15 cellular contexts compared by ENCODE assay signal in genomic region chr14:21993837-21994236, GRCh38.
DNase-seq lines count a peak whose midpoint lies in the region; ATAC-seq lines count a peak whose summit lies in the region.
"Had no signal": no experiment of that assay in that cellular context is flagged by ENCODE, and none has a peak within 500 bp of the region (broad histone marks: within the 10 kb centered on the region; RNA-seq: fewer than 3 reads in every experiment).

No MANE protein-coding gene starts in this region.

- peaks cover 4% of the 10 kb centered on the region for H3K36me3 Mint-ChIP-seq in activated CD4-positive, alpha-beta T cell treated with anti-CD3 and anti-CD28 coated beads for 36 hours (ENCODE audit: low read depth)
- H3K36me3 Mint-ChIP-seq in activated CD4-positive, alpha-beta T cell treated with anti-CD3 and anti-CD28 coated beads, Interleukin-2, amount 10 ng/mL, durations not matched to agents 24 days and 14 days (ENCODE audit: low read depth): peaks cover 4% of the 10 kb centered on the region
- H3K36me3 Mint-ChIP-seq in activated naive CD8-positive, alpha-beta T cell: no peaks in the 10 kb centered on the region
- peaks cover 4% of the 10 kb centered on the region for H3K36me3 Mint-ChIP-seq in activated naive CD8-positive, alpha-beta T cell treated with anti-CD3 and anti-CD28 coated beads, Interleukin-2, amount 50 U/mL, for 24 hours (ENCODE audit: low read depth)
- H3K36me3 Mint-ChIP-seq in activated T-helper 17 cell treated with anti-CD3 and anti-CD28 coated beads, Interleukin-2, amount 50 U/mL, for 72 hours (ENCODE audit: low read depth): peaks cover 10% of the 10 kb centered on the region
- peaks cover 0 to 5% (median 0%) of the 10 kb centered on the region in 5 donors for H3K36me3 Mint-ChIP-seq in naive thymus-derived CD4-positive, alpha-beta T cell

- no peaks in the 10 kb centered on the region for H3K9me3 ChIP-seq in naive thymus-derived CD4-positive, alpha-beta T cell (ENCODE audit: control insufficient read depth in 2 of 3, low read length in 3 of 3)
- H3K9me3 ChIP-seq: BLaER1 had no signal

- intact Hi-C loops in activated CD4-positive, alpha-beta T cell treated with anti-CD3 and anti-CD28 coated beads for 36 hours (cut with DNase I, micrococcal nuclease): loop anchor here (5.0 to 10.0 kb wide), 3 partner anchors 77 to 561 kb away; no protein-coding TSS in a partner anchor
- intact Hi-C loops in activated CD4-positive, alpha-beta T cell treated with anti-CD3 and anti-CD28 coated beads, Interleukin-2, amount 10 ng/mL, durations not matched to agents 24 days and 14 days (cut with micrococcal nuclease): no loop called here
- intact Hi-C loops in naive thymus-derived CD4-positive, alpha-beta T cell (cut with micrococcal nuclease): loop anchor here in 1 of 2 donors (5.0 kb wide), 1 partner anchor 498 kb away; no protein-coding TSS in a partner anchor

- ATAC-seq in activated CD4-positive, alpha-beta T cell treated with anti-CD3 and anti-CD28 coated beads for 36 hours: no peak
- no peak for ATAC-seq in activated naive CD8-positive, alpha-beta T cell treated with anti-CD3 and anti-CD28 coated beads, Interleukin-2, amount 50 U/mL, for 24 hours
- no peak for ATAC-seq in activated T-helper 17 cell treated with anti-CD3 and anti-CD28 coated beads, Interleukin-2, amount 50 U/mL, for 72 hours (replicated peaks)
- no peak for ATAC-seq in naive thymus-derived CD4-positive, alpha-beta T cell
- ATAC-seq: GM12878 had no signal

- no peak overlapping the region for H3K4me3 Mint-ChIP-seq in activated CD4-positive, alpha-beta T cell treated with anti-CD3 and anti-CD28 coated beads for 36 hours
- H3K4me3 Mint-ChIP-seq in activated CD4-positive, alpha-beta T cell treated with anti-CD3 and anti-CD28 coated beads, Interleukin-2, amount 10 ng/mL, durations not matched to agents 24 days and 14 days: no peak overlapping the region
- no peak overlapping the region for H3K4me3 Mint-ChIP-seq in activated naive CD8-positive, alpha-beta T cell
- no peak overlapping the region for H3K4me3 Mint-ChIP-seq in activated naive CD8-positive, alpha-beta T cell treated with anti-CD3 and anti-CD28 coated beads, Interleukin-2, amount 50 U/mL, for 24 hours
- H3K4me3 Mint-ChIP-seq in activated T-helper 17 cell treated with anti-CD3 and anti-CD28 coated beads, Interleukin-2, amount 50 U/mL, for 72 hours: peak overlapping the region; percentile 46
- peak overlapping the region in 3 of 10 donors; percentile 7 to 57 (median 29) for H3K4me3 Mint-ChIP-seq in naive thymus-derived CD4-positive, alpha-beta T cell
- H3K4me3 Mint-ChIP-seq: H9 had no signal

- H3K27ac ChIP-seq in naive thymus-derived CD4-positive, alpha-beta T cell (ENCODE audit: low read depth, low read length): no peak overlapping the region
- H3K27ac ChIP-seq: BLaER1 had no signal

- no peaks in the 10 kb centered on the region for H3K9me3 Mint-ChIP-seq in activated CD4-positive, alpha-beta T cell treated with anti-CD3 and anti-CD28 coated beads for 36 hours (ENCODE audit: low read depth)
- no peaks in the 10 kb centered on the region for H3K9me3 Mint-ChIP-seq in activated CD4-positive, alpha-beta T cell treated with anti-CD3 and anti-CD28 coated beads, Interleukin-2, amount 10 ng/mL, durations not matched to agents 24 days and 14 days
- no peaks in the 10 kb centered on the region for H3K9me3 Mint-ChIP-seq in activated naive CD8-positive, alpha-beta T cell (ENCODE audit: low read depth)
- no peaks in the 10 kb centered on the region for H3K9me3 Mint-ChIP-seq in activated naive CD8-positive, alpha-beta T cell treated with anti-CD3 and anti-CD28 coated beads, Interleukin-2, amount 50 U/mL, for 24 hours
- no peaks in the 10 kb centered on the region for H3K9me3 Mint-ChIP-seq in activated T-helper 17 cell treated with anti-CD3 and anti-CD28 coated beads, Interleukin-2, amount 50 U/mL, for 72 hours
- no peaks in the 10 kb centered on the region for H3K9me3 Mint-ChIP-seq in naive thymus-derived CD4-positive, alpha-beta T cell
- H3K9me3 Mint-ChIP-seq: H9 had no signal

- H3K36me3 ChIP-seq in naive thymus-derived CD4-positive, alpha-beta T cell (ENCODE audit: control insufficient read depth in 2 of 3, insufficient read depth in 3 of 3, low read length in 3 of 3): no peaks in the 10 kb centered on the region
- H3K36me3 ChIP-seq: BLaER1 had no signal

- H3K27ac Mint-ChIP-seq in activated CD4-positive, alpha-beta T cell treated with anti-CD3 and anti-CD28 coated beads for 36 hours: peak overlapping the region; percentile 37
- H3K27ac Mint-ChIP-seq in activated CD4-positive, alpha-beta T cell treated with anti-CD3 and anti-CD28 coated beads, Interleukin-2, amount 10 ng/mL, durations not matched to agents 24 days and 14 days: no peak overlapping the region
- H3K27ac Mint-ChIP-seq in activated naive CD8-positive, alpha-beta T cell: peak overlapping the region; percentile 61
- no peak overlapping the region for H3K27ac Mint-ChIP-seq in activated naive CD8-positive, alpha-beta T cell treated with anti-CD3 and anti-CD28 coated beads, Interleukin-2, amount 50 U/mL, for 24 hours
- H3K27ac Mint-ChIP-seq in activated T-helper 17 cell treated with anti-CD3 and anti-CD28 coated beads, Interleukin-2, amount 50 U/mL, for 72 hours: no peak overlapping the region
- H3K27ac Mint-ChIP-seq in naive thymus-derived CD4-positive, alpha-beta T cell: peak overlapping the region in 5 of 9 donors; percentile 24 to 75 (median 53)
- H3K27ac Mint-ChIP-seq: H9 had no signal

- no peak overlapping the region for H3K4me3 ChIP-seq in naive thymus-derived CD4-positive, alpha-beta T cell (ENCODE audit: low read length)
- H3K4me3 ChIP-seq: BLaER1, GM12878 had no signal

- peaks cover 28% of the 10 kb centered on the region for H3K4me1 Mint-ChIP-seq in activated CD4-positive, alpha-beta T cell treated with anti-CD3 and anti-CD28 coated beads for 36 hours
- peaks cover 11% of the 10 kb centered on the region for H3K4me1 Mint-ChIP-seq in activated CD4-positive, alpha-beta T cell treated with anti-CD3 and anti-CD28 coated beads, Interleukin-2, amount 10 ng/mL, durations not matched to agents 24 days and 14 days
- H3K4me1 Mint-ChIP-seq in activated naive CD8-positive, alpha-beta T cell (ENCODE audit: low read depth): peaks cover 28% of the 10 kb centered on the region
- peaks cover 30% of the 10 kb centered on the region for H3K4me1 Mint-ChIP-seq in activated naive CD8-positive, alpha-beta T cell treated with anti-CD3 and anti-CD28 coated beads, Interleukin-2, amount 50 U/mL, for 24 hours
- no peaks in the 10 kb centered on the region for H3K4me1 Mint-ChIP-seq in activated T-helper 17 cell treated with anti-CD3 and anti-CD28 coated beads, Interleukin-2, amount 50 U/mL, for 72 hours
- peaks cover 0 to 37% (median 14%) of the 10 kb centered on the region in 7 donors for H3K4me1 Mint-ChIP-seq in naive thymus-derived CD4-positive, alpha-beta T cell

- CTCF ChIA-PET in activated CD4-positive, alpha-beta T cell treated with anti-CD3 and anti-CD28 coated beads for 36 hours (lab: Charles Lee): interaction anchor here (2.1 to 2.7 kb wide), 3 partner anchors 9 to 76 kb away, joined by 5 to 17 read pairs (median 10); no protein-coding TSS in a partner anchor
- CTCF ChIA-PET in naive thymus-derived CD4-positive, alpha-beta T cell (lab: Charles Lee): no interaction called here

- no peaks in the 10 kb centered on the region for H3K4me1 ChIP-seq in naive thymus-derived CD4-positive, alpha-beta T cell (ENCODE audit: control insufficient read depth in 2 of 2, insufficient read depth in 2 of 2, low read length in 2 of 2)
- H3K4me1 ChIP-seq: BLaER1 had no signal

- DNase-seq in activated CD4-positive, alpha-beta T cell treated with anti-CD3 and anti-CD28 coated beads for 36 hours: no peak
- no peak for DNase-seq in activated CD4-positive, alpha-beta T cell treated with anti-CD3 and anti-CD28 coated beads, Interleukin-2, amount 10 ng/mL, durations not matched to agents 24 days and 14 days
- no peak for DNase-seq in activated naive CD8-positive, alpha-beta T cell treated with anti-CD3 and anti-CD28 coated beads, Interleukin-2, amount 50 U/mL, for 24 hours
- no peak for DNase-seq in naive thymus-derived CD4-positive, alpha-beta T cell
- DNase-seq in NCI-H774 (lab: John Stamatoyannopoulos, UW) (no peak), NCI-H2227 treated with DMSO at 0.1 percent for 48 hours (lab: John Stamatoyannopoulos, UW) (no peak)
- DNase-seq: 8988T, AML-193, DMS79, GOT3, H9 had no signal

- no peaks in the 10 kb centered on the region for H3K27me3 Mint-ChIP-seq in activated CD4-positive, alpha-beta T cell treated with anti-CD3 and anti-CD28 coated beads for 36 hours
- no peaks in the 10 kb centered on the region for H3K27me3 Mint-ChIP-seq in activated CD4-positive, alpha-beta T cell treated with anti-CD3 and anti-CD28 coated beads, Interleukin-2, amount 10 ng/mL, durations not matched to agents 24 days and 14 days
- no peaks in the 10 kb centered on the region for H3K27me3 Mint-ChIP-seq in activated naive CD8-positive, alpha-beta T cell
- H3K27me3 Mint-ChIP-seq in activated naive CD8-positive, alpha-beta T cell treated with anti-CD3 and anti-CD28 coated beads, Interleukin-2, amount 50 U/mL, for 24 hours: no peaks in the 10 kb centered on the region
- no peaks in the 10 kb centered on the region for H3K27me3 Mint-ChIP-seq in activated T-helper 17 cell treated with anti-CD3 and anti-CD28 coated beads, Interleukin-2, amount 50 U/mL, for 72 hours
- H3K27me3 Mint-ChIP-seq in naive thymus-derived CD4-positive, alpha-beta T cell: peaks cover 0 to 7% (median 0%) of the 10 kb centered on the region in 5 donors

- H3K27me3 ChIP-seq in naive thymus-derived CD4-positive, alpha-beta T cell (ENCODE audit: control insufficient read depth in 2 of 2, insufficient read depth in 2 of 2, low read length in 2 of 2): no peaks in the 10 kb centered on the region
- H3K27me3 ChIP-seq: BLaER1 had no signal

- POLR2A ChIA-PET in activated CD4-positive, alpha-beta T cell treated with anti-CD3 and anti-CD28 coated beads for 36 hours (lab: Charles Lee): no interaction called here
- POLR2A ChIA-PET in naive thymus-derived CD4-positive, alpha-beta T cell (lab: Charles Lee): interaction anchor here (1.4 to 1.8 kb wide), 2 partner anchors 547 to 554 kb away, joined by 5 to 7 read pairs; no protein-coding TSS in a partner anchor

Comparison
In these comparisons a context has a peak if more than half of its experiments do, and no peak if none do; other contexts are left out.
1. H3K27ac Mint-ChIP-seq: peak in activated CD4-positive, alpha-beta T cell treated with anti-CD3 and anti-CD28 coated beads for 36 hours (single experiment), activated naive CD8-positive, alpha-beta T cell (single experiment) and naive thymus-derived CD4-positive, alpha-beta T cell (5 of 9); none in activated CD4-positive, alpha-beta T cell treated with anti-CD3 and anti-CD28 coated beads, Interleukin-2, amount 10 ng/mL, durations not matched to agents 24 days and 14 days (single experiment), activated naive CD8-positive, alpha-beta T cell treated with anti-CD3 and anti-CD28 coated beads, Interleukin-2, amount 50 U/mL, for 24 hours (single experiment) and activated T-helper 17 cell treated with anti-CD3 and anti-CD28 coated beads, Interleukin-2, amount 50 U/mL, for 72 hours (single experiment).